Comparison of ENCODE assay signal across 8 cellular contexts in the genomic region with DNA sequence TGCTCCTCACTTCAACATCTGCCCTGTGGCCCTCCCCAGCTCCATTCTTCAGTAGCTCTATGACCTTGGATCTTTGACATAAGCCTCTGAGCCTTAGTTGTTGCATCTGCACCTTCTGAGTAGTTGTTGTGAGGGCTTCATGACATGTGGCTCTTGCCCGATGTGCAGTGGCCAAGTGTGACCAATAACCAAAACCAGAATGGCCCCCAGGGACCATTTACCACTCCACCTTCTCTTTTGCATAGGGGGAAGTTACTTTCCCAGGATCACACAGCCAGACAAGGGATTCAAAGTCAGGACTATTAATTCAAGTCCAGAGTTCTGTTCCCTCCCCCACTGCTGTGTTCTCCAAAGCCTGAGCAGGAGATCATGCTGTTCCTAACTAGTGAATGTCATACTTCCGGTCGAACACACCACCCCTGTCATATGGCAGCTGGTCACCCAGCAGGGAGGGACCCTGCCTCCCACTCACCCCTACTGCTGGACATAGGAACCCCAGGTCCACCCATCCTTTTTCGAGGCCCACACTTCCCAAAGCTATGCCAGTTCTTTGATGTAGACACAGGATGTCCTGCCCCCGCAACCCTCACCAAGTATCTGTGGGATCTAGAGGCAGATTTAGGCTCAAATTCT. TPM values are rescaled to one million over a fixed set of nuclear protein-coding genes. Genes with fewer than 3 reads are reported as not detected.
DNase-seq lines count a peak whose midpoint lies in the region; ATAC-seq and TF ChIP-seq lines count a peak whose summit lies in the region.

No MANE protein-coding gene starts in this region.

- POLR2A ChIA-PET in activated CD8-positive, alpha-beta T cell treated with anti-CD3 and anti-CD28 coated beads for 36 hours (lab: Charles Lee) = interaction anchor here (0.8 to 2.4 kb wide), 4 partner anchors 12 to 1017 kb away, joined by 3 to 10 read pairs (median 6); partner anchors contain the start of gene RNU11

- H3K27me3 ChIP-seq in right lobe of liver = no peaks in the 10 kb centered on the region
- H3K27me3 ChIP-seq in vagina = no peaks in the 10 kb centered on the region

- CTCF ChIA-PET in activated CD8-positive, alpha-beta T cell treated with anti-CD3 and anti-CD28 coated beads for 36 hours (lab: Charles Lee) = interaction anchor here (0.7 to 3.5 kb wide), 6 partner anchors 12 to 236 kb away, joined by 3 to 18 read pairs (median 4); no protein-coding TSS in a partner anchor

- H3K27ac ChIP-seq in right lobe of liver (peak overlapping the region; percentile 36 to 59 (median 53)), vagina (peak overlapping the region; percentile 65)

- no peaks in the 10 kb centered on the region for H3K9me3 Mint-ChIP-seq in activated naive CD8-positive, alpha-beta T cell (ENCODE audit: low read depth)
- no peaks in the 10 kb centered on the region for H3K9me3 Mint-ChIP-seq in activated naive CD8-positive, alpha-beta T cell treated with anti-CD3 and anti-CD28 coated beads for 36 hours
- no peaks in the 10 kb centered on the region for H3K9me3 Mint-ChIP-seq in activated CD8-positive, alpha-beta T cell treated with anti-CD3 and anti-CD28 coated beads for 36 hours

- peak overlapping the region; percentile 61 for H3K27ac Mint-ChIP-seq in activated naive CD8-positive, alpha-beta T cell
- no peak overlapping the region for H3K27ac Mint-ChIP-seq in activated naive CD8-positive, alpha-beta T cell treated with anti-CD3 and anti-CD28 coated beads for 36 hours
- peak overlapping the region; percentile 39 for H3K27ac Mint-ChIP-seq in activated CD8-positive, alpha-beta T cell treated with anti-CD3 and anti-CD28 coated beads for 36 hours

- WGBS in right lobe of liver (ENCODE audit: insufficient coverage, low coverage, low lambda C conversion rate, missing lambda C conversion rate) = no CpG with 5 or more reads among the region's 5 CpGs

- peak overlapping the region; percentile 8 for H3K4me3 Mint-ChIP-seq in activated naive CD8-positive, alpha-beta T cell
- no peak overlapping the region for H3K4me3 Mint-ChIP-seq in activated naive CD8-positive, alpha-beta T cell treated with anti-CD3 and anti-CD28 coated beads for 36 hours
- H3K4me3 Mint-ChIP-seq in activated CD8-positive, alpha-beta T cell treated with anti-CD3 and anti-CD28 coated beads for 36 hours = no peak overlapping the region

- intact Hi-C loops in activated CD8-positive, alpha-beta T cell treated with anti-CD3 and anti-CD28 coated beads for 36 hours (cut with micrococcal nuclease) = no loop called here
- intact Hi-C loops in right lobe of liver (cut with DNase I) = no loop called here
- intact Hi-C loops in vagina (cut with DNase I) = no loop called here

- no peak overlapping the region for H3K4me3 ChIP-seq in right lobe of liver
- no peak overlapping the region for H3K4me3 ChIP-seq in vagina

- no peaks in the 10 kb centered on the region for H3K36me3 Mint-ChIP-seq in activated naive CD8-positive, alpha-beta T cell
- no peaks in the 10 kb centered on the region for H3K36me3 Mint-ChIP-seq in activated naive CD8-positive, alpha-beta T cell treated with anti-CD3 and anti-CD28 coated beads for 36 hours
- no peaks in the 10 kb centered on the region for H3K36me3 Mint-ChIP-seq in activated CD8-positive, alpha-beta T cell treated with anti-CD3 and anti-CD28 coated beads for 36 hours (ENCODE audit: low read depth)

- no peaks in the 10 kb centered on the region for H3K9me3 ChIP-seq in right lobe of liver
- H3K9me3 ChIP-seq in vagina = no peaks in the 10 kb centered on the region

- ATAC-seq in activated CD8-positive, alpha-beta T cell treated with anti-CD3 and anti-CD28 coated beads for 36 hours = no peak
- ATAC-seq in right lobe of liver = peak; percentile 17 to 74 (median 40)
- no peak for ATAC-seq in HG02938 (IDR thresholded peaks at IDR 0.05; ENCODE audit: unreplicated experiment)
- ATAC-seq in HG03280 (IDR thresholded peaks at IDR 0.05; ENCODE audit: unreplicated experiment) = no peak

- H3K4me1 Mint-ChIP-seq in activated naive CD8-positive, alpha-beta T cell (ENCODE audit: low read depth) = peaks cover 63% of the 10 kb centered on the region
- peaks cover 59% of the 10 kb centered on the region for H3K4me1 Mint-ChIP-seq in activated naive CD8-positive, alpha-beta T cell treated with anti-CD3 and anti-CD28 coated beads for 36 hours
- H3K4me1 Mint-ChIP-seq in activated CD8-positive, alpha-beta T cell treated with anti-CD3 and anti-CD28 coated beads for 36 hours (ENCODE audit: low read depth) = peaks cover 69% of the 10 kb centered on the region

- H3K4me1 ChIP-seq in right lobe of liver (no peaks in the 10 kb centered on the region), vagina (peaks cover 47% of the 10 kb centered on the region)

- TF ChIP-seq CTCF in activated CD8-positive, alpha-beta T cell treated with anti-CD3 and anti-CD28 coated beads for 36 hours (IDR thresholded peaks at IDR 0.05) = no peak
- TF ChIP-seq CTCF in right lobe of liver (IDR thresholded peaks at IDR 0.05) (no peak), vagina (IDR thresholded peaks at IDR 0.05) (no peak)

- DNase-seq in activated naive CD8-positive, alpha-beta T cell treated with anti-CD3 and anti-CD28 coated beads for 36 hours = no peak
- DNase-seq in activated CD8-positive, alpha-beta T cell treated with anti-CD3 and anti-CD28 coated beads for 36 hours = peak; percentile 28
- DNase-seq in right lobe of liver (no peak), vagina (ENCODE audit: extremely low spot score in 2 of 2) (no peak), kidney tubule cell (ENCODE audit: low spot score) (no peak)

- TF ChIP-seq POLR2A in right lobe of liver (IDR thresholded peaks at IDR 0.05) (no peak), vagina (IDR thresholded peaks at IDR 0.05) (no peak)

- no peaks in the 10 kb centered on the region for H3K27me3 Mint-ChIP-seq in activated naive CD8-positive, alpha-beta T cell
- no peaks in the 10 kb centered on the region for H3K27me3 Mint-ChIP-seq in activated naive CD8-positive, alpha-beta T cell treated with anti-CD3 and anti-CD28 coated beads for 36 hours
- H3K27me3 Mint-ChIP-seq in activated CD8-positive, alpha-beta T cell treated with anti-CD3 and anti-CD28 coated beads for 36 hours = no peaks in the 10 kb centered on the region

- H3K36me3 ChIP-seq in right lobe of liver (no peaks in the 10 kb centered on the region), vagina (no peaks in the 10 kb centered on the region)

RNA-seq across cellular contexts. Expression of gene FGR, which starts 4.0 kb away (rescaled TPM):
- total RNA-seq in activated naive CD8-positive, alpha-beta T cell treated with anti-CD3 and anti-CD28 coated beads for 36 hours = under 1 TPM; 0.30 to 0.35 TPM
- under 1 TPM; 0.51 to 0.56 TPM for total RNA-seq in activated CD8-positive, alpha-beta T cell treated with anti-CD3 and anti-CD28 coated beads for 36 hours
- total RNA-seq in right lobe of liver (1 to 10 TPM; 2.5 to 10.0 (median 6.3) TPM), vagina (18.4 TPM)

RNA-seq across cellular contexts. Expression of gene AHDC1, which starts 27.0 kb away (rescaled TPM):
- total RNA-seq in activated naive CD8-positive, alpha-beta T cell treated with anti-CD3 and anti-CD28 coated beads for 36 hours = 10 to 100 TPM; 10.0 to 12.0 TPM
- total RNA-seq in activated CD8-positive, alpha-beta T cell treated with anti-CD3 and anti-CD28 coated beads for 36 hours = 10 to 100 TPM; 26.3 to 27.6 TPM
- 10 to 100 TPM in 3 of 6 experiments, 1 to 10 TPM in 3; 5.5 to 21.3 (median 10.9) TPM for total RNA-seq in right lobe of liver
- total RNA-seq in vagina = 62.4 TPM

RNA-seq across cellular contexts. Expression of gene IFI6, which starts 41.0 kb away (rescaled TPM):
- 10 to 100 TPM; 57.7 to 64.5 TPM for total RNA-seq in activated naive CD8-positive, alpha-beta T cell treated with anti-CD3 and anti-CD28 coated beads for 36 hours
- total RNA-seq in activated CD8-positive, alpha-beta T cell treated with anti-CD3 and anti-CD28 coated beads for 36 hours = 10 to 100 TPM; 31.6 to 32.1 TPM
- total RNA-seq in right lobe of liver (10 to 100 TPM in 5 of 6 experiments, 1 to 10 TPM in 1; 9.5 to 45.7 (median 33.2) TPM), vagina (28.2 TPM)

Comparison
In these comparisons a context has a peak if more than half of its experiments do, and no peak if none do; other contexts are left out.
1. ATAC-seq: peak in right lobe of liver (4 of 4); none in activated CD8-positive, alpha-beta T cell treated with anti-CD3 and anti-CD28 coated beads for 36 hours (single experiment), HG02938 (single experiment) and HG03280 (single experiment).